ENCODE assay signal across 14 cellular contexts in the genomic region with DNA sequence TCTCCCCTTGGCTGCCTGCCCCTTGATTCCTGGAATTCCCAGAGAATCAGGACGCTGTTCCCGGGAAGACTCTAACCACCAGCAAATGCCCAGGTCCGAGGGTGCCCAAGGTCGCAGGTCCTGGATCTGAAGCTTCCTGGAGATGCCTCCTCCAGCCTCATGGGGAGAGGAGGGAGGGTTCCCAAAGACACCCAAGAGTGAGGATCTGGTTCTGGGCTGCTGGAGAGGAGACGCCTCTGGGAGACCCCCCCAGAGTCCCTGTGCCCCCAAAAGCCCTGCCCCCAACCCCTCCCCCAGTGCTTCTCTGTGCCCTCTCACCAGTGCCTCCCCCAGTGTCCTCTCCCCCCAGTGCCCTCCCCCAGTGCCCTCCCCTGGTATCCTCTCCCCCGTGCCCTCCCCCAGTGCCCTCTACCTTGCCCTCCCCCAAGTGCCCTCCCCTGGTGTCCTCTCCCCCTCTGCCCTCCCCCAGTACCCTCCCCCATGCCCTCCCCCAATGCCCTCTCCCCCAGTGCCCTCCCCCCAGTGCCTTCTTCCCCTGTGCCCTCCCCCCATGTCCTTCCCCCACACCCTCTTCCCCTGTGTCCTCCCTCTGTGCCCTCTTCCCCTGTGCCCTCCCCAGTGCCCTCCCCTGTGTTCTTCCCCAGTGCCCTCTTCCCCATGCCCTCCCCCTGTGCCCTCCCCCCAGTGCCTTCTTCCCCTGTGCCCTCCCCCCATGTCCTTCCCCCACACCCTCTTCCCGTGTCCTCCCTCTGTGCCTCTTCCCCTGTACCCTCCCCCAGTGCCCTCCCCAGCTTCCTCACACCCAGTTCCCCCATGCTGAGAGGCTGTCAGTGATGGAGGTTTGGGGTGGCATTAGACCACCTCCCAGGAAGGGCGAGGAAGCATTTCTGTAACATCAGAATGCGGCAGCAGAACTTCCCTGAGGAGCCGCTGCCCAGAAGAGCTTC. TPM values are rescaled to one million over a fixed set of nuclear protein-coding genes. Genes with fewer than 3 reads are reported as not detected.
DNase-seq lines count a peak whose midpoint lies in the region; TF ChIP-seq lines count a peak whose summit lies in the region.
"Had no signal": no experiment of that assay in that cellular context is flagged by ENCODE, and none has a peak within 500 bp of the region (broad histone marks: within the 10 kb centered on the region; RNA-seq: fewer than 3 reads in every experiment).

No MANE protein-coding gene starts in this region.

- WGBS in esophagus, 2 donors: 51 to 52% methylated on average over 9 to 10 of the region's 10 CpGs

- no peak for TF ChIP-seq CTCF in osteoblast (IDR thresholded peaks at IDR 0.05; ENCODE audit: extremely low read depth, low read depth, low read length)

- no peaks in the 10 kb centered on the region for H3K79me2 ChIP-seq in osteoblast (ENCODE audit: insufficient read depth, low read length)

- H3K4me1 ChIP-seq in NT2/D1 (ENCODE audit: insufficient read depth, insufficient read length) (peaks cover 18% of the 10 kb centered on the region), esophagus (ENCODE audit: control insufficient read depth in 2 of 2, insufficient read depth in 2 of 2, low read length in 1 of 2) (peaks cover 0 to 6% of the 10 kb centered on the region in 2 donors), osteoblast (ENCODE audit: insufficient read depth, low read length) (peaks cover 15% of the 10 kb centered on the region)

- H3K36me3 ChIP-seq in NT2/D1 (ENCODE audit: insufficient read depth, insufficient read length, low read length) (no peaks in the 10 kb centered on the region), esophagus (ENCODE audit: control insufficient read depth in 2 of 2, insufficient read depth in 2 of 2, low read length in 1 of 2) (no peaks in the 10 kb centered on the region), osteoblast (ENCODE audit: insufficient read depth, low read length) (no peaks in the 10 kb centered on the region)
- H3K36me3 ChIP-seq: thyroid gland had no signal

- no peaks in the 10 kb centered on the region for H4K20me1 ChIP-seq in osteoblast (ENCODE audit: insufficient read depth, low read length)

- H3K9me3 ChIP-seq in NT2/D1 (ENCODE audit: insufficient read depth, low read length) (peaks cover 11% of the 10 kb centered on the region; the same call in 1 of the 2 replicates), esophagus (ENCODE audit: control insufficient read depth in 2 of 2, insufficient read depth in 1 of 2, low read depth in 1 of 2, low read length in 1 of 2) (no peaks in the 10 kb centered on the region), osteoblast (ENCODE audit: low read depth, low read length) (no peaks in the 10 kb centered on the region)
- H3K9me3 ChIP-seq: thyroid gland had no signal

- peak overlapping the region; percentile 94 for H3K4me2 ChIP-seq in osteoblast (ENCODE audit: insufficient read depth, low read length)

- peak; percentile 78 for DNase-seq in A172 (ENCODE audit: low spot score)
- DNase-seq in NT2/D1 (ENCODE audit: low read depth, low spot score): no peak
- peak; percentile 54 for DNase-seq in osteoblast (ENCODE audit: insufficient read length, low spot score, missing footprints)
- no peak for DNase-seq in cerebellar cortex (ENCODE audit: low spot score)
- no peak for DNase-seq in NCI-H82 treated with DMSO at 0.1 percent for 48 hours (lab: John Stamatoyannopoulos, UW; ENCODE audit: unreplicated experiment)
- no peak for DNase-seq in GM03348 (ENCODE audit: low spot score)
- DNase-seq in NK-92 (lab: John Stamatoyannopoulos, UW; ENCODE audit: unreplicated experiment): no peak
- DNase-seq: activated CD4-positive, CD25-positive, alpha-beta regulatory T cell; activated gamma-delta T cell treated with Interleukin-2 at 50 U/mL for 16 hours; NCI-H1417; RPMI8226 had no signal

- H3K4me3 ChIP-seq in NT2/D1 (ENCODE audit: insufficient read length, low read depth): peak overlapping the region; percentile 17
- peak overlapping the region; percentile 31 to 36 for H3K4me3 ChIP-seq in esophagus (ENCODE audit: low read depth in 1 of 2, low read length in 2 of 2)
- H3K4me3 ChIP-seq in osteoblast (ENCODE audit: insufficient read depth, low read length): peak overlapping the region; percentile 70
- H3K4me3 ChIP-seq: thyroid gland had no signal

- H3K27me3 ChIP-seq in NT2/D1 (ENCODE audit: insufficient read depth, insufficient read length): peaks cover 51% of the 10 kb centered on the region
- H3K27me3 ChIP-seq in esophagus (ENCODE audit: control insufficient read depth in 1 of 2, insufficient read depth in 2 of 2, low read length in 2 of 2): no peaks in the 10 kb centered on the region
- no peaks in the 10 kb centered on the region for H3K27me3 ChIP-seq in osteoblast (ENCODE audit: insufficient read depth, low read length)
- H3K27me3 ChIP-seq: thyroid gland had no signal

- H3K27ac ChIP-seq in esophagus (ENCODE audit: low read depth in 2 of 2, low read length in 1 of 2): peak overlapping the region in 1 of 2 donors; percentile 62
- H3K27ac ChIP-seq in osteoblast (ENCODE audit: low read depth, low read length): no peak overlapping the region
- H3K27ac ChIP-seq: thyroid gland had no signal

- H2AFZ ChIP-seq in osteoblast (ENCODE audit: low read length): peak overlapping the region; percentile 94

- H3K9ac ChIP-seq in NT2/D1 (ENCODE audit: insufficient read length, low read depth): peak overlapping the region; percentile 22

RNA-seq across cellular contexts. Expression of a gene that starts 6.3 kb away (rescaled TPM):
- total RNA-seq in A172 (2014; rRNA removed; shearing (Covaris generic)): 1.2 and 1.6 TPM in 2 replicates
- 10 to 100 TPM in 1 of 2 donors, 1 to 10 TPM in 1; 2.2 to 10.8 TPM for polyA plus RNA-seq in esophagus
- total RNA-seq in osteoblast: 5.8 and 11.5 TPM in 2 replicates

RNA-seq across cellular contexts. Expression of a gene that starts 19.1 kb away (rescaled TPM):
- total RNA-seq in A172 (2014; rRNA removed; shearing (Covaris generic)): 0.22 TPM in 1 of 2 replicates, not detected in the other
- under 1 TPM in 1 of 2 donors, not detected in 1; 0.01 TPM for polyA plus RNA-seq in esophagus
- total RNA-seq in osteoblast: under 0.01 and 0.29 TPM in 2 replicates
- total RNA-seq: lung microvascular endothelial cell had no signal

RNA-seq across cellular contexts. Expression of a gene that starts 22.5 kb away (rescaled TPM):
- total RNA-seq in A172 (2014; rRNA removed; shearing (Covaris generic)): not detected in 2 replicates
- 1 to 10 TPM; 2.6 to 3.1 TPM for polyA plus RNA-seq in esophagus
- not detected in 2 replicates for total RNA-seq in osteoblast

RNA-seq across cellular contexts. Expression of a gene that starts 31.7 kb away (rescaled TPM):
- not detected in 2 replicates for total RNA-seq in A172 (2014; rRNA removed; shearing (Covaris generic))
- not detected for polyA plus RNA-seq in esophagus
- total RNA-seq in osteoblast: not detected in 2 replicates
- total RNA-seq: lung microvascular endothelial cell had no signal

Comparison
In these comparisons a context has a peak if more than half of its experiments do, and no peak if none do; other contexts are left out.
1. DNase-seq: peak in A172 (single experiment) and osteoblast (single experiment); none in NT2/D1 (single experiment), cerebellar cortex (single experiment), NCI-H82 treated with DMSO at 0.1 percent for 48 hours (single experiment), GM03348 (single experiment) and NK-92 (single experiment).
2. H3K4me3 ChIP-seq: peak in every context shown above with its lines; median percentile 70 in osteoblast; 34 in esophagus; 17 in NT2/D1.